Comparison of ENCODE assay signal across 17 cellular contexts in genomic region chr3:40961104-40961857, GRCh38.
DNase-seq lines count a peak whose midpoint lies in the region; ATAC-seq and TF ChIP-seq lines count a peak whose summit lies in the region.
"Had no signal": no experiment of that assay in that cellular context is flagged by ENCODE, and none has a peak within 500 bp of the region (broad histone marks: within the 10 kb centered on the region; RNA-seq: fewer than 3 reads in every experiment).

No MANE protein-coding gene starts in this region.

- H3K36me3 Mint-ChIP-seq in natural killer cell treated with Interleukin-12 subunit alpha and Interleukin-12 subunit beta and Interleukin-15 and Interleukin-18, amount 100 ng/mL, for 72 hours, result peaks cover 19% of the 10 kb centered on the region
- H3K36me3 Mint-ChIP-seq in natural killer cell, result no peaks in the 10 kb centered on the region
- no peaks in the 10 kb centered on the region for H3K36me3 Mint-ChIP-seq in activated T-helper 17 cell treated with anti-CD3 and anti-CD28 coated beads, Interleukin-2, amount 50 U/mL, for 72 hours (ENCODE audit: low read depth)

- H3K27me3 Mint-ChIP-seq in natural killer cell treated with Interleukin-12 subunit alpha and Interleukin-12 subunit beta and Interleukin-15 and Interleukin-18, amount 100 ng/mL, for 72 hours, result peaks cover 17 to 23% of the 10 kb centered on the region in 2 donors
- peaks cover 9 to 10% of the 10 kb centered on the region in 2 donors for H3K27me3 Mint-ChIP-seq in natural killer cell (ENCODE audit: low read depth in 2 of 2)
- peaks cover 15% of the 10 kb centered on the region for H3K27me3 Mint-ChIP-seq in activated T-helper 17 cell treated with anti-CD3 and anti-CD28 coated beads, Interleukin-2, amount 50 U/mL, for 72 hours
- H3K27me3 Mint-ChIP-seq: dendritic cell treated with granulocyte-macrophage colony-stimulating factor and Interleukin-4, amounts not matched to agents 40 ng/mL and 50 ng/mL, for 4 days had no signal

- intact Hi-C loops in natural killer cell (cut with micrococcal nuclease), result no loop called here

- H3K4me1 Mint-ChIP-seq in natural killer cell treated with Interleukin-12 subunit alpha and Interleukin-12 subunit beta and Interleukin-15 and Interleukin-18, amount 100 ng/mL, for 72 hours (ENCODE audit: low read depth in 2 of 2), result peaks cover 12 to 20% of the 10 kb centered on the region in 2 donors
- no peaks in the 10 kb centered on the region for H3K4me1 Mint-ChIP-seq in natural killer cell
- peaks cover 8% of the 10 kb centered on the region for H3K4me1 Mint-ChIP-seq in activated T-helper 17 cell treated with anti-CD3 and anti-CD28 coated beads, Interleukin-2, amount 50 U/mL, for 72 hours

- peak overlapping the region; percentile 44 for H3K4me3 Mint-ChIP-seq in natural killer cell treated with Interleukin-12 subunit alpha and Interleukin-12 subunit beta and Interleukin-15 and Interleukin-18, amount 100 ng/mL, for 72 hours
- H3K4me3 Mint-ChIP-seq in natural killer cell, result no peak overlapping the region
- peak overlapping the region; percentile 41 for H3K4me3 Mint-ChIP-seq in activated T-helper 17 cell treated with anti-CD3 and anti-CD28 coated beads, Interleukin-2, amount 50 U/mL, for 72 hours
- H3K4me3 Mint-ChIP-seq: dendritic cell treated with granulocyte-macrophage colony-stimulating factor and Interleukin-4, amounts not matched to agents 40 ng/mL and 50 ng/mL, for 4 days had no signal

- H3K27ac Mint-ChIP-seq in natural killer cell treated with Interleukin-12 subunit alpha and Interleukin-12 subunit beta and Interleukin-15 and Interleukin-18, amount 100 ng/mL, for 72 hours, result peak overlapping the region; percentile 29 to 84
- no peak overlapping the region for H3K27ac Mint-ChIP-seq in natural killer cell
- peak overlapping the region; percentile 81 for H3K27ac Mint-ChIP-seq in activated T-helper 17 cell treated with anti-CD3 and anti-CD28 coated beads, Interleukin-2, amount 50 U/mL, for 72 hours
- H3K27ac Mint-ChIP-seq: dendritic cell treated with granulocyte-macrophage colony-stimulating factor and Interleukin-4, amounts not matched to agents 40 ng/mL and 50 ng/mL, for 4 days had no signal

- peaks cover 12% of the 10 kb centered on the region for H3K9me3 Mint-ChIP-seq in natural killer cell treated with Interleukin-12 subunit alpha and Interleukin-12 subunit beta and Interleukin-15 and Interleukin-18, amount 100 ng/mL, for 72 hours
- H3K9me3 Mint-ChIP-seq in natural killer cell, result peaks cover 0 to 3% of the 10 kb centered on the region in 2 donors
- no peaks in the 10 kb centered on the region for H3K9me3 Mint-ChIP-seq in activated T-helper 17 cell treated with anti-CD3 and anti-CD28 coated beads, Interleukin-2, amount 50 U/mL, for 72 hours

- ATAC-seq in natural killer cell treated with Interleukin-12 subunit alpha and Interleukin-12 subunit beta and Interleukin-15 and Interleukin-18, amount 100 ng/mL, for 72 hours, result peak; percentile 63 to 70
- ATAC-seq in natural killer cell, result no peak
- peak; percentile 62 for ATAC-seq in GM21786 (IDR thresholded peaks at IDR 0.05; ENCODE audit: unreplicated experiment)
- peak; percentile 88 for ATAC-seq in activated T-helper 17 cell treated with anti-CD3 and anti-CD28 coated beads, Interleukin-2, amount 50 U/mL, for 72 hours (replicated peaks)
- no peak for ATAC-seq in esophagus mucosa
- ATAC-seq in HG03378 (IDR thresholded peaks at IDR 0.05; ENCODE audit: unreplicated experiment), result no peak
- ATAC-seq: upper lobe of right lung had no signal

- TF ChIP-seq CTCF in natural killer cell (IDR thresholded peaks at IDR 0.05), result no peak

- no peak for DNase-seq in natural killer cell treated with Interleukin-12 subunit alpha and Interleukin-12 subunit beta and Interleukin-15 and Interleukin-18, amount 100 ng/mL, for 72 hours (ENCODE audit: low spot score)
- DNase-seq in natural killer cell, result no peak
- DNase-seq in DMS114 treated with DMSO at 0.1 percent for 48 hours (lab: John Stamatoyannopoulos, UW; ENCODE audit: unreplicated experiment), result no peak
- DNase-seq in GDM1 (lab: John Stamatoyannopoulos, UW), result no peak
- DNase-seq: GF-D8; head of caudate nucleus; NCI-H2081; NCI-H748 treated with DMSO at 0.1 percent for 48 hours; Right ventricle myocardium superior; stimulated activated CD4-positive, alpha-beta T cell treated with anti-CD3 and anti-CD28 coated beads, Interleukin-4, amount 100 ng/mL, for 4 hours; T-helper 2 cell; upper lobe of right lung had no signal

Comparison
In these comparisons a context has a peak if more than half of its experiments do, and no peak if none do; other contexts are left out.
1. ATAC-seq: peak in natural killer cell treated with Interleukin-12 subunit alpha and Interleukin-12 subunit beta and Interleukin-15 and Interleukin-18, amount 100 ng/mL, for 72 hours (2 of 2), GM21786 (single experiment) and activated T-helper 17 cell treated with anti-CD3 and anti-CD28 coated beads, Interleukin-2, amount 50 U/mL, for 72 hours (single experiment); none in natural killer cell (0 of 3), esophagus mucosa (single experiment) and HG03378 (single experiment).
2. H3K27ac Mint-ChIP-seq: peak in natural killer cell treated with Interleukin-12 subunit alpha and Interleukin-12 subunit beta and Interleukin-15 and Interleukin-18, amount 100 ng/mL, for 72 hours (2 of 2) and activated T-helper 17 cell treated with anti-CD3 and anti-CD28 coated beads, Interleukin-2, amount 50 U/mL, for 72 hours (single experiment); none in natural killer cell (0 of 2).